Comparison of ENCODE assay signal across 8 cellular contexts in the genomic region with DNA sequence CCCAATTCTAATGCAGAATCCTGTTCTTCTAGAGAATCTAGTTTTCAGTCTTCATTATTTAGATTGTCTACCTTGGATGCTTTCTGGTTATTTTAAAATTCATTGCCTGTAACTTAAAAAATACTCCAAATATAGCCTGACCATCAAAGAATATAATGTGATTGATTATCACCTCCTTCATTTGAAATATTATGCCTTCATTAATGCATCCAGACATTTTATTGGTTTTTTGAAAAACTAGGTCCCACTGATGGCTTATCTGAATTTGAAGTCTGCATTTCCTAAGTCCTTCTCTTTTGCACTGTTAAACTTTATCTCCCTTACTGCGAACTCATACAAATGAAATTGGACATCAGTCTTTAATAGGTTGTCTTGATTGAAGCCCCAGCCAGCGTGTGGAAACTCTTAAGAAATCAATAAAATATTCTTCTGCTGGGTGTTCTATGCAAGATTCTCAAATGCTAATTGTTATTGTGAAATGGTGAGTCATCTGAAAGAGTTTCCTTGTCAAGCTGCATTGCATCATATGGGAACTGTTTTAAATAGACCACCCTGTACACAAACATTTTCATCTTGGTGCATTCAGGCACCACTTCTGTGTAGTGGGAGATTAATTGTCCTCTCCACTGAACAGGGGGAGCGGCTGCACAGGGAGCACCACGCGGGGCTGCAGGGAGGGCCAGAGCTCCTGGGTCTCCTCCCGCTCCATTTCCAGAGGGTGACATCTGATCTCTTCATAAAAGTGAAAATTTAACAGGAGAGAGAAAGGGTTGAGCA.
DNase-seq lines count a peak whose midpoint lies in the region; TF ChIP-seq lines count a peak whose summit lies in the region.

No MANE protein-coding gene starts in this region.

- DNase-seq in AG09309 (ENCODE audit: low read depth) = peak; percentile 69
- peak; percentile 25 for DNase-seq in HuH-7 (ENCODE audit: low spot score)
- peak; percentile 96 for DNase-seq in adipocyte (ENCODE audit: low read depth)
- peak; percentile 35 for DNase-seq in kidney tubule cell (ENCODE audit: low spot score)
- no peak for DNase-seq in DMS53 treated with DMSO at 0.1 percent for 48 hours (lab: John Stamatoyannopoulos, UW; ENCODE audit: unreplicated experiment)
- no peak for DNase-seq in DMS53 (lab: John Stamatoyannopoulos, UW)
- DNase-seq in NCI-H2081 treated with DMSO at 0.1 percent for 48 hours (lab: John Stamatoyannopoulos, UW) = no peak
- DNase-seq in NCI-H82 treated with DMSO at 0.1 percent for 48 hours (lab: John Stamatoyannopoulos, UW; ENCODE audit: unreplicated experiment) = no peak

- no peaks in the 10 kb centered on the region for H3K36me3 ChIP-seq in adipocyte (ENCODE audit: control insufficient read depth, insufficient read depth, low read length, severe bottlenecking)

- H3K4me1 ChIP-seq in adipocyte (ENCODE audit: control insufficient read depth, insufficient read depth, low read length) = peaks cover 32% of the 10 kb centered on the region

- H3K9ac ChIP-seq in adipocyte (ENCODE audit: low read length) = peak overlapping the region; percentile 54

- H3K4me3 ChIP-seq in AG09309 (ENCODE audit: control insufficient read depth, low read depth, low read length) (no peak overlapping the region), adipocyte (ENCODE audit: low read length) (peak overlapping the region; percentile 64)

- H3K27me3 ChIP-seq in adipocyte (replicated peaks; ENCODE audit: control insufficient read depth, insufficient read depth, low read length) = no peaks in the 10 kb centered on the region

- H3K9me3 ChIP-seq in adipocyte (ENCODE audit: control insufficient read depth, low read length) = no peaks in the 10 kb centered on the region

- no peak for TF ChIP-seq CTCF in AG09309 (IDR thresholded peaks at IDR 0.05; ENCODE audit: control insufficient read depth, insufficient read depth, low read depth, low read length, missing control alignments)

Comparison
In these comparisons a context has a peak if more than half of its experiments do, and no peak if none do; other contexts are left out.
1. DNase-seq: peak in AG09309 (single experiment), HuH-7 (single experiment), adipocyte (single experiment) and kidney tubule cell (single experiment); none in DMS53 treated with DMSO at 0.1 percent for 48 hours (single experiment), DMS53 (single experiment), NCI-H2081 treated with DMSO at 0.1 percent for 48 hours (single experiment) and NCI-H82 treated with DMSO at 0.1 percent for 48 hours (single experiment).